In genomic region chr17:7572338-7572587, GRCh38 we compare ENCODE assay signal across 8 cellular contexts. TPM values are rescaled to one million over a fixed set of nuclear protein-coding genes. Genes with fewer than 3 reads are reported as not detected.
A peak's percentile ranks its signal among the peaks of the same experiment; 100 is the strongest.
DNase-seq lines count a peak whose midpoint lies in the region; ATAC-seq and TF ChIP-seq lines count a peak whose summit lies in the region.

No MANE protein-coding gene starts in this region.

- peak; percentile 87 for ATAC-seq in GM19351 (IDR thresholded peaks at IDR 0.05; ENCODE audit: unreplicated experiment)
- no peak for ATAC-seq in effector memory CD8-positive, alpha-beta T cell (replicated peaks)

- no peaks in the 10 kb centered on the region for H3K9me3 Mint-ChIP-seq in effector memory CD8-positive, alpha-beta T cell

- H3K27ac Mint-ChIP-seq in effector memory CD8-positive, alpha-beta T cell = peak overlapping the region; percentile 100

- H3K4me1 ChIP-seq in osteoblast (ENCODE audit: insufficient read depth, low read length) = peaks cover 31% of the 10 kb centered on the region

- H3K27me3 Mint-ChIP-seq in effector memory CD8-positive, alpha-beta T cell = no peaks in the 10 kb centered on the region

- no peak for TF ChIP-seq CTCF in NB4 (IDR thresholded peaks at IDR 0.05; ENCODE audit: low read depth, low read length)
- TF ChIP-seq CTCF in osteoblast (IDR thresholded peaks at IDR 0.05; ENCODE audit: extremely low read depth, low read depth, low read length) = no peak

- no peak for TF ChIP-seq POLR2A in NB4 (IDR thresholded peaks at IDR 0.05; ENCODE audit: extremely low read depth, insufficient read length)

- peak overlapping the region; percentile 97 for H3K27ac ChIP-seq in osteoblast (ENCODE audit: low read depth, low read length)

- peaks cover 46% of the 10 kb centered on the region for H4K20me1 ChIP-seq in osteoblast (ENCODE audit: insufficient read depth, low read length)

- H3K4me3 ChIP-seq in NB4 (ENCODE audit: low read depth, low read length) (peak overlapping the region; percentile 73), osteoblast (ENCODE audit: insufficient read depth, low read length) (peak overlapping the region; percentile 76)

- H3K36me3 Mint-ChIP-seq in effector memory CD8-positive, alpha-beta T cell (ENCODE audit: insufficient read depth) = peaks cover 66% of the 10 kb centered on the region

- H3K9me3 ChIP-seq in osteoblast (ENCODE audit: low read depth, low read length) = no peaks in the 10 kb centered on the region

- peak overlapping the region; percentile 98 to 100 for H3K4me3 Mint-ChIP-seq in effector memory CD8-positive, alpha-beta T cell

- peaks cover 78% of the 10 kb centered on the region for H3K79me2 ChIP-seq in osteoblast (ENCODE audit: insufficient read depth, low read length)

- H2AFZ ChIP-seq in osteoblast (ENCODE audit: low read length) = peak overlapping the region; percentile 74

- H3K4me1 Mint-ChIP-seq in effector memory CD8-positive, alpha-beta T cell (ENCODE audit: low read depth in 2 of 2) = peaks cover 29 to 30% of the 10 kb centered on the region in 2 donors

- no peak for DNase-seq in NB4 (ENCODE audit: low read depth)
- no peak for DNase-seq in effector memory CD8-positive, alpha-beta T cell
- DNase-seq in osteoblast (ENCODE audit: insufficient read length, low spot score, missing footprints) = no peak
- no peak for DNase-seq in amniotic stem cell (lab: John Stamatoyannopoulos, UW)
- DNase-seq in hepatic stellate cell (ENCODE audit: low spot score) = no peak
- DNase-seq in glomerular visceral epithelial cell (ENCODE audit: extremely low spot score) = no peak
- DNase-seq in iPS-NIHi7 (ENCODE audit: extremely low spot score) = no peak

- no peaks in the 10 kb centered on the region for H3K27me3 ChIP-seq in osteoblast (ENCODE audit: insufficient read depth, low read length)

- peak overlapping the region; percentile 99 for H3K4me2 ChIP-seq in osteoblast (ENCODE audit: insufficient read depth, low read length)

- peaks cover 70% of the 10 kb centered on the region for H3K36me3 ChIP-seq in osteoblast (ENCODE audit: insufficient read depth, low read length)

RNA-seq across cellular contexts. Expression of gene CD68, which starts 7.2 kb away (rescaled TPM):
- 31.8 and 55.7 TPM in 2 replicates for total RNA-seq in osteoblast

RNA-seq across cellular contexts. Expression of gene SENP3, which starts 10.5 kb away (rescaled TPM):
- 54.2 and 68.0 TPM in 2 replicates for total RNA-seq in osteoblast

RNA-seq across cellular contexts. Expression of gene MPDU1, which starts 11.4 kb away (rescaled TPM):
- total RNA-seq in osteoblast = 60.1 and 64.1 TPM in 2 replicates

RNA-seq across cellular contexts. Expression of gene TNFSF13, which starts 13.7 kb away (rescaled TPM):
- 0.59 and 1.1 TPM in 2 replicates for total RNA-seq in osteoblast

RNA-seq across cellular contexts. Expression of gene SOX15, which starts 17.6 kb away (rescaled TPM):
- 0.59 and 0.72 TPM in 2 replicates for total RNA-seq in osteoblast
